22 cellular contexts compared by ENCODE assay signal in the genomic region with DNA sequence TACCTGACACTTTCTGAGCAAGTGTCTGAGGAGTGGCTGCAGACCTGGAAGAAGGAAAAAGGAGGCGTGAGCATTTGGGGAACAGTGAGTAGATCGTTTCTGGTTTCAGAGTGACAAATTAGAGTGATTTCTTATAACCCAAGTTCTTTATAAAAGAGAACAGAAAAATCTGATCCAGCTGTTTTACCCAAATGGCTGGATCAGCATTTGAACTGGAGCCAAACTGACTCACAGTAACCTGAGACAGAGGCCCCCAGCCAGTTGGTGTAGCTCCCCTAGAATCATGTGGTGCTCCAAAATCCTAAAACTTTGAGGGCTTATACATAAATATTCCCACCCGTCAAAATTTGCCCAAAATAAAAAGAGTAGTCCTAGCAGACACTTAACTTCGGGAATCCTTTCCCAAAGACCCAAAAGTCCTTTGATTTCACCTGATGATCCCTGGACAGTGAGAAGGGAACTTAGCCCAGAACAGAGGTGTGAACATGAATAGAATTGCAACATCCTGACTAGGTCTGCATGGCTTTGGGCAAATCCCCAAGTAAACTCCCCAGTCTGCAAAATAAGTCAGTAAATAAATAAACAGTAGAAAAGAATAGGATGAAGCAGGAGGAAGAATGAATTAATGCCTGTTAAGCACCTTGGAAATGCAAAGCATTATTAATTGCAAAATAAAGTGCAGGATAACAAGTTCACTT.
DNase-seq lines count a peak whose midpoint lies in the region; ATAC-seq and TF ChIP-seq lines count a peak whose summit lies in the region.
"Had no signal": no experiment of that assay in that cellular context is flagged by ENCODE, and none has a peak within 500 bp of the region (broad histone marks: within the 10 kb centered on the region; RNA-seq: fewer than 3 reads in every experiment).

No MANE protein-coding gene starts in this region.

- WGBS in mesodermal cell (ENCODE audit: insufficient coverage in 2 of 2), 2 experiments = 50 to 100% methylated on average over 1 of the region's 4 CpGs
- 66 to 68% methylated on average over 4 of the region's 4 CpGs for WGBS in body of pancreas, 2 donors

- no peaks in the 10 kb centered on the region for H3K27me3 ChIP-seq in body of pancreas
- no peaks in the 10 kb centered on the region for H3K27me3 ChIP-seq in gastrocnemius medialis
- H3K27me3 ChIP-seq: testis had no signal

- peaks cover 8% of the 10 kb centered on the region for H3K4me1 ChIP-seq in mesodermal cell (ENCODE audit: control insufficient read depth, insufficient read depth, low read length, poor library complexity, severe bottlenecking)
- H3K4me1 ChIP-seq in body of pancreas = no peaks in the 10 kb centered on the region
- H3K4me1 ChIP-seq in gastrocnemius medialis = peaks cover 7 to 16% of the 10 kb centered on the region in 2 donors

- ATAC-seq in body of pancreas (no peak), gastrocnemius medialis (no peak)
- no peak for ATAC-seq in activated CD4-positive, CD25-positive, alpha-beta regulatory T cell treated with anti-CD3 and anti-CD28 coated beads, Interleukin-2, amount 50 U/mL, for 24 hours
- ATAC-seq: stimulated activated effector memory CD8-positive, alpha-beta T cell treated with anti-CD3 and anti-CD28 coated beads, Interleukin-12 subunit alpha, Interleukin-12 subunit beta, amount 100 ng/mL, for 72 hours had no signal

- peak; percentile 62 for DNase-seq in CD1c-positive myeloid dendritic cell (ENCODE audit: extremely low spot score)
- peak; percentile 36 for DNase-seq in M059J (ENCODE audit: low read depth)
- DNase-seq in choroid plexus epithelial cell (ENCODE audit: low read depth) = peak; percentile 10
- DNase-seq in body of pancreas = no peak
- DNase-seq in T1000 (lab: John Stamatoyannopoulos, UW) = no peak
- DNase-seq in gastrocnemius medialis = no peak
- DNase-seq: activated CD4-positive, alpha-beta T cell treated with anti-CD3 and anti-CD28 coated beads, Interleukin-2, amount 50 U/mL, for 48 hours; activated naive CD4-positive, alpha-beta T cell treated with Interleukin-2 at 50 U/mL for 16 hours; activated T-cell treated with anti-CD3 and anti-CD28 coated beads for 4 hours; endodermal cell; KBM-7; kidney; mesendoderm; NCI-H1092 treated with DMSO at 0.1 percent for 48 hours; NCI-H2081; nephron progenitor cell; SHP77 treated with DMSO at 0.1 percent for 48 hours had no signal

- TF ChIP-seq CTCF in choroid plexus epithelial cell (conservative IDR thresholded peaks at IDR 0.05; ENCODE audit: low read depth, low read length) (no peak), body of pancreas (IDR thresholded peaks at IDR 0.05) (no peak), gastrocnemius medialis (IDR thresholded peaks at IDR 0.05 in 4 of 5, conservative IDR thresholded peaks at IDR 0.05 in 1 of 5) (no peak)

- no peaks in the 10 kb centered on the region for H3K36me3 ChIP-seq in mesodermal cell (ENCODE audit: control insufficient read depth, insufficient read depth, low read length)
- H3K36me3 ChIP-seq in body of pancreas (replicated peaks in 1 of 2; ENCODE audit: insufficient read depth in 1 of 2, low read depth in 2 of 2) = no peaks in the 10 kb centered on the region
- H3K36me3 ChIP-seq in gastrocnemius medialis = no peaks in the 10 kb centered on the region

- in situ Hi-C loops in gastrocnemius medialis (cut with MboI; ENCODE audit: low sequenced_read_pairs in 4 of 4) = no loop called here

- no peak overlapping the region for H3K4me3 ChIP-seq in choroid plexus epithelial cell (ENCODE audit: low read depth, low read length)
- no peak overlapping the region for H3K4me3 ChIP-seq in mesodermal cell (ENCODE audit: extremely low read depth, insufficient read depth, low read length, poor library complexity, severe bottlenecking)
- H3K4me3 ChIP-seq in body of pancreas = no peak overlapping the region
- H3K4me3 ChIP-seq in gastrocnemius medialis = peak overlapping the region in 2 of 4 donors; percentile 0 to 13
- H3K4me3 ChIP-seq: testis had no signal

- H3K9me3 ChIP-seq in mesodermal cell (ENCODE audit: control insufficient read depth, low read length) = no peaks in the 10 kb centered on the region
- H3K9me3 ChIP-seq in body of pancreas = no peaks in the 10 kb centered on the region
- no peaks in the 10 kb centered on the region for H3K9me3 ChIP-seq in gastrocnemius medialis
- H3K9me3 ChIP-seq: testis had no signal

- TF ChIP-seq POLR2A in body of pancreas (IDR thresholded peaks at IDR 0.05) = no peak
- no peak for TF ChIP-seq POLR2A in gastrocnemius medialis (IDR thresholded peaks at IDR 0.05)

- peak overlapping the region; percentile 53 for H3K27ac ChIP-seq in mesodermal cell (ENCODE audit: low read depth, low read length, severe bottlenecking)
- H3K27ac ChIP-seq in body of pancreas = no peak overlapping the region
- H3K27ac ChIP-seq in gastrocnemius medialis = no peak overlapping the region
- H3K27ac ChIP-seq: testis, VCaP had no signal

- intact Hi-C loops in body of pancreas (cut with DNase I) = no loop called here
- intact Hi-C loops in gastrocnemius medialis (cut with DNase I; ENCODE audit: low total_unique reads) = no loop called here

Comparison
In these comparisons a context has a peak if more than half of its experiments do, and no peak if none do; other contexts are left out.
1. DNase-seq: peak in CD1c-positive myeloid dendritic cell (single experiment), M059J (single experiment) and choroid plexus epithelial cell (single experiment); none in body of pancreas (0 of 4), T1000 (single experiment) and gastrocnemius medialis (0 of 2).